Comparison of ENCODE assay signal across 19 cellular contexts in the genomic region with DNA sequence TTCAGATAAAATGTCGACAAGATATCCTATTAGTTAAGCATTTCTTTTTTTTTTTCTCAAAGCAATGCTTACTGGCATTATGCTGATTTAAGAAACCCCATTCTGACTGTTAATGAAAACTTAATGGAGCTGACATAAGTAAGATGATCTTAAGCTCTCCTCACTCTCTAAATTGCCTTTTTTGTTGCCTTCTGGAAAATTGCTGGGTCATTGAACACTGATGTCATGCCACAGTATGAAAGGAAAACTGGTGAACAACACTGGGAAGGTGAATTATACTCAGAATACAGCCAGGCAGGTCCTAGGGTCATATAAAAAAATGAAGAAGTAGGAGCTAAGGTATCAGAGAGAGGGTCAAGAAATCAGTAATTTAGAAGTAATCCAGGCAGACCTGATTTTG.
"Had no signal": no experiment of that assay in that cellular context is flagged by ENCODE, and none has a peak within 500 bp of the region (broad histone marks: within the 10 kb centered on the region; RNA-seq: fewer than 3 reads in every experiment).

No MANE protein-coding gene starts in this region.

- H3K36me3 ChIP-seq: ovary had no signal

- H3K4me3 ChIP-seq: ovary had no signal

- H3K27ac ChIP-seq: foreskin keratinocyte, ovary had no signal

- H3K4me3 Mint-ChIP-seq: activated B cell treated with CpG ODN at 0.5 μM for 24 hours; activated CD8-positive, alpha-beta T cell treated with anti-CD3 and anti-CD28 coated beads, Interleukin-2, amount 10 ng/mL, durations not matched to agents 7 days and 5 days; activated naive CD8-positive, alpha-beta T cell treated with anti-CD3 and anti-CD28 coated beads for 36 hours; activated T-helper 1 cell treated with anti-CD3 and anti-CD28 coated beads, Interleukin-12 subunit alpha, Interleukin-12 subunit beta, Interleukin-2, Interleukin-4 antibody, amounts not matched to agents 30 ng/mL and 10 ng/mL and 1 ng/mL, durations not matched to agents 14 hours and 24 hours and 36 hours; brain; nephron progenitor cell; stimulated activated naive B cell treated with anti-CD40 and anti-IgM and Interleukin-4, amounts not matched to agents 10 μg/mL and 1 μg/mL and 100 μg/mL, for 72 hours; T-helper 2 cell treated with Interferon-gamma antibody and Interleukin-4, amounts not matched to agents 5 μg/mL and 100 μg/mL, for 36 hours had no signal

- H3K27me3 ChIP-seq: foreskin keratinocyte, ovary had no signal

- H3K9me3 ChIP-seq: ovary had no signal

- H3K4me1 ChIP-seq: foreskin keratinocyte had no signal

- ATAC-seq: activated CD8-positive, alpha-beta T cell treated with anti-CD3 and anti-CD28 coated beads, Interleukin-2, amount 10 ng/mL, durations not matched to agents 7 days and 5 days; foreskin keratinocyte; stimulated activated naive B cell treated with anti-CD40 and anti-IgM and Interleukin-4, amounts not matched to agents 10 μg/mL and 1 μg/mL and 100 μg/mL, for 72 hours had no signal

- DNase-seq: activated B cell treated with CpG ODN at 0.5 μM for 24 hours; activated CD4-positive, alpha-beta T cell treated with anti-CD3 and anti-CD28 coated beads for 48 hours; activated CD8-positive, alpha-beta T cell treated with anti-CD3 and anti-CD28 coated beads, Interleukin-2, amount 10 ng/mL, durations not matched to agents 7 days and 5 days; activated naive CD8-positive, alpha-beta T cell treated with anti-CD3 and anti-CD28 coated beads for 36 hours; amygdala; central memory CD4-positive, alpha-beta T cell; cortex of kidney; effector CD4-positive, alpha-beta T cell; foreskin keratinocyte; kidney glomerular epithelial cell; nephron progenitor cell; ovary; stimulated activated CD4-positive, alpha-beta T cell treated with anti-CD3 and anti-CD28 coated beads, Interleukin-12 subunit alpha, Interleukin-12 subunit beta, amount 100 ng/mL, for 4 hours; stimulated activated CD4-positive, alpha-beta T cell treated with anti-CD3 and anti-CD28 coated beads, Interleukin-2, amount 100 ng/mL, for 24 hours; stimulated activated naive B cell treated with anti-CD40 and anti-IgM and Interleukin-4, amounts not matched to agents 10 μg/mL and 1 μg/mL and 100 μg/mL, for 72 hours; trophoblast cell had no signal

- H3K27ac Mint-ChIP-seq: activated B cell treated with CpG ODN at 0.5 μM for 24 hours; activated CD8-positive, alpha-beta T cell treated with anti-CD3 and anti-CD28 coated beads, Interleukin-2, amount 10 ng/mL, durations not matched to agents 7 days and 5 days; activated naive CD8-positive, alpha-beta T cell treated with anti-CD3 and anti-CD28 coated beads for 36 hours; activated T-helper 1 cell treated with anti-CD3 and anti-CD28 coated beads, Interleukin-12 subunit alpha, Interleukin-12 subunit beta, Interleukin-2, Interleukin-4 antibody, amounts not matched to agents 30 ng/mL and 10 ng/mL and 1 ng/mL, durations not matched to agents 14 hours and 24 hours and 36 hours; nephron progenitor cell; stimulated activated naive B cell treated with anti-CD40 and anti-IgM and Interleukin-4, amounts not matched to agents 10 μg/mL and 1 μg/mL and 100 μg/mL, for 72 hours; T-helper 2 cell treated with Interferon-gamma antibody and Interleukin-4, amounts not matched to agents 5 μg/mL and 100 μg/mL, for 36 hours had no signal

- H3K4me1 Mint-ChIP-seq: activated B cell treated with CpG ODN at 0.5 μM for 24 hours; activated naive CD8-positive, alpha-beta T cell treated with anti-CD3 and anti-CD28 coated beads for 36 hours had no signal

- H3K27me3 Mint-ChIP-seq: activated naive CD8-positive, alpha-beta T cell treated with anti-CD3 and anti-CD28 coated beads for 36 hours had no signal

- H3K9me3 Mint-ChIP-seq: activated B cell treated with CpG ODN at 0.5 μM for 24 hours had no signal
